In the genomic region with DNA sequence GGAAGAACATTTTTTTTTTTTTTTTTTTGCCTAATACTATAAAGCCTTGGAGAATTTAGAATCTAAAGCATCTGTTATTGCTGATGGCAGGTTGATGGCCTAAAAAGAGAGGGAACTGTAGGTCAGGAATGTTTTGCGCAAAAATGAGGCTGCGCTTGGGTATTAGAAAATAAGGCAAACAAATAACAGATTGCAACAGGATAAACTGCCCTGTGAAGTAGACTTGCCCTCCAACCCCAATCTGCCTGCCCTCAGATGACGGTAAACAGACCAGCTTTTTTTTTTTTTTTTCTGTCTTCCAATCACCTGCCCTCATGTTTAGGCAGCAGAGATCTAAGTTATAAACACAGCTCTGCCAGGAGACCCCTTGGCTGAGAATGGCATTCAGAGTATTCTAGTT, we compare ENCODE assay signal across 1 cellular context.
TF ChIP-seq lines count a peak whose summit lies in the region.

No MANE protein-coding gene starts in this region.

TF ChIP-seq in HepG2, 621 proteins besides CTCF, POLR2A, EP300 and RAD21 (continued from another document and continues in another):
- TF ChIP-seq, protein P1, sequence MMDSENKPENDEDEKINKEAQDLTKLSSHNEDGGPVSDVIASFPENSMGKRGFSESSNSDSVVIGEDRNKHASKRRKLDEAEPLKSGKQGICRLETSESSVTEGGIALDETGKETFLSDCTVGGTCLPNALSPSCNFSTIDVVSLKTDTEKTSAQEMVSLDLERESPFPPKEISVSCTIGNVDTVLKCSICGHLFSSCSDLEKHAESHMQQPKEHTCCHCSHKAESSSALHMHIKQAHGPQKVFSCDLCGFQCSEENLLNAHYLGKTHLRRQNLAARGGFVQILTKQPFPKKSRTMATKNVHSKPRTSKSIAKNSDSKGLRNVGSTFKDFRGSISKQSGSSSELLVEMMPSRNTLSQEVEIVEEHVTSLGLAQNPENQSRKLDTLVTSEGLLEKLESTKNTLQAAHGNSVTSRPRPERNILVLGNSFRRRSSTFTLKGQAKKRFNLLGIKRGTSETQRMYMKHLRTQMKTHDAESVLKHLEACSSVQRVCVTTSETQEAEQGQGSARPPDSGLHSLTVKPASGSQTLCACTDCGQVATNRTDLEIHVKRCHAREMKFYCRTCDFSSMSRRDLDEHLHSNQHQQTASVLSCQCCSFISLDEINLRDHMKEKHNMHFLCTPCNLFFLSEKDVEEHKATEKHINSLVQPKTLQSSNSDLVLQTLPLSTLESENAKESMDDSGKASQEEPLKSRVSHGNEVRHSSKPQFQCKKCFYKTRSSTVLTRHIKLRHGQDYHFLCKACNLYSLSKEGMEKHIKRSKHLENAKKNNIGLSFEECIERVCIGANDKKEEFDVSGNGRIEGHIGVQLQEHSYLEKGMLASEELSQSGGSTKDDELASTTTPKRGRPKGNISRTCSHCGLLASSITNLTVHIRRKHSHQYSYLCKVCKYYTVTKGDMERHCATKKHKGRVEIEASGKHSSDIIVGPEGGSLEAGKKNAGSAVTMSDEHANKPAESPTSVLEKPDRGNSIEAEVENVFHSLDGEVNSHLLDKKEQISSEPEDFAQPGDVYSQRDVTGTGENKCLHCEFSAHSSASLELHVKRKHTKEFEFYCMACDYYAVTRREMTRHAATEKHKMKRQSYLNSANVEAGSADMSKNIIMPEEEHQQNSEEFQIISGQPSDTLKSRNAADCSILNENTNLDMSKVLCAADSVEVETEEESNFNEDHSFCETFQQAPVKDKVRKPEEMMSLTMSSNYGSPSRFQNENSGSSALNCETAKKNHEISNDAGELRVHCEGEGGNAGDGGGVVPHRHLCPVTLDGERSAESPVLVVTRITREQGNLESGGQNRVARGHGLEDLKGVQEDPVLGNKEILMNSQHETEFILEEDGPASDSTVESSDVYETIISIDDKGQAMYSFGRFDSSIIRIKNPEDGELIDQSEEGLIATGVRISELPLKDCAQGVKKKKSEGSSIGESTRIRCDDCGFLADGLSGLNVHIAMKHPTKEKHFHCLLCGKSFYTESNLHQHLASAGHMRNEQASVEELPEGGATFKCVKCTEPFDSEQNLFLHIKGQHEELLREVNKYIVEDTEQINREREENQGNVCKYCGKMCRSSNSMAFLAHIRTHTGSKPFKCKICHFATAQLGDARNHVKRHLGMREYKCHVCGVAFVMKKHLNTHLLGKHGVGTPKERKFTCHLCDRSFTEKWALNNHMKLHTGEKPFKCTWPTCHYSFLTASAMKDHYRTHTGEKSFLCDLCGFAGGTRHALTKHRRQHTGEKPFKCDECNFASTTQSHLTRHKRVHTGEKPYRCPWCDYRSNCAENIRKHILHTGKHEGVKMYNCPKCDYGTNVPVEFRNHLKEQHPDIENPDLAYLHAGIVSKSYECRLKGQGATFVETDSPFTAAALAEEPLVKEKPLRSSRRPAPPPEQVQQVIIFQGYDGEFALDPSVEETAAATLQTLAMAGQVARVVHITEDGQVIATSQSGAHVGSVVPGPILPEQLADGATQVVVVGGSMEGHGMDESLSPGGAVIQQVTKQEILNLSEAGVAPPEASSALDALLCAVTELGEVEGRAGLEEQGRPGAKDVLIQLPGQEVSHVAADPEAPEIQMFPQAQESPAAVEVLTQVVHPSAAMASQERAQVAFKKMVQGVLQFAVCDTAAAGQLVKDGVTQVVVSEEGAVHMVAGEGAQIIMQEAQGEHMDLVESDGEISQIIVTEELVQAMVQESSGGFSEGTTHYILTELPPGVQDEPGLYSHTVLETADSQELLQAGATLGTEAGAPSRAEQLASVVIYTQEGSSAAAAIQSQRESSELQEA (CRISPR knock-in tag; IDR thresholded peaks at IDR 0.05; ENCODE audit: not compliant biosample characterization), result no peak
- TF ChIP-seq CHD2 (IDR thresholded peaks at IDR 0.05; ENCODE audit: low read depth, low read length), result no peak
- TF ChIP-seq SRSF1 (optimal IDR thresholded peaks at IDR 0.05; ENCODE audit: low read depth, low read length), result no peak
- TF ChIP-seq NFRKB (IDR thresholded peaks at IDR 0.05), result no peak
- TF ChIP-seq, protein P2, sequence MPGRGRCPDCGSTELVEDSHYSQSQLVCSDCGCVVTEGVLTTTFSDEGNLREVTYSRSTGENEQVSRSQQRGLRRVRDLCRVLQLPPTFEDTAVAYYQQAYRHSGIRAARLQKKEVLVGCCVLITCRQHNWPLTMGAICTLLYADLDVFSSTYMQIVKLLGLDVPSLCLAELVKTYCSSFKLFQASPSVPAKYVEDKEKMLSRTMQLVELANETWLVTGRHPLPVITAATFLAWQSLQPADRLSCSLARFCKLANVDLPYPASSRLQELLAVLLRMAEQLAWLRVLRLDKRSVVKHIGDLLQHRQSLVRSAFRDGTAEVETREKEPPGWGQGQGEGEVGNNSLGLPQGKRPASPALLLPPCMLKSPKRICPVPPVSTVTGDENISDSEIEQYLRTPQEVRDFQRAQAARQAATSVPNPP (CRISPR knock-in tag; IDR thresholded peaks at IDR 0.05), result no peak
- 0 out of 2 replicates have a peak, but pooled peaks have one; percentile 28 for TF ChIP-seq ZNF329 (CRISPR knock-in tag; IDR thresholded peaks at IDR 0.05; ENCODE audit: low read depth)
- TF ChIP-seq RFXANK (CRISPR knock-in tag; IDR thresholded peaks at IDR 0.05), result no peak
- TF ChIP-seq, protein P3, sequence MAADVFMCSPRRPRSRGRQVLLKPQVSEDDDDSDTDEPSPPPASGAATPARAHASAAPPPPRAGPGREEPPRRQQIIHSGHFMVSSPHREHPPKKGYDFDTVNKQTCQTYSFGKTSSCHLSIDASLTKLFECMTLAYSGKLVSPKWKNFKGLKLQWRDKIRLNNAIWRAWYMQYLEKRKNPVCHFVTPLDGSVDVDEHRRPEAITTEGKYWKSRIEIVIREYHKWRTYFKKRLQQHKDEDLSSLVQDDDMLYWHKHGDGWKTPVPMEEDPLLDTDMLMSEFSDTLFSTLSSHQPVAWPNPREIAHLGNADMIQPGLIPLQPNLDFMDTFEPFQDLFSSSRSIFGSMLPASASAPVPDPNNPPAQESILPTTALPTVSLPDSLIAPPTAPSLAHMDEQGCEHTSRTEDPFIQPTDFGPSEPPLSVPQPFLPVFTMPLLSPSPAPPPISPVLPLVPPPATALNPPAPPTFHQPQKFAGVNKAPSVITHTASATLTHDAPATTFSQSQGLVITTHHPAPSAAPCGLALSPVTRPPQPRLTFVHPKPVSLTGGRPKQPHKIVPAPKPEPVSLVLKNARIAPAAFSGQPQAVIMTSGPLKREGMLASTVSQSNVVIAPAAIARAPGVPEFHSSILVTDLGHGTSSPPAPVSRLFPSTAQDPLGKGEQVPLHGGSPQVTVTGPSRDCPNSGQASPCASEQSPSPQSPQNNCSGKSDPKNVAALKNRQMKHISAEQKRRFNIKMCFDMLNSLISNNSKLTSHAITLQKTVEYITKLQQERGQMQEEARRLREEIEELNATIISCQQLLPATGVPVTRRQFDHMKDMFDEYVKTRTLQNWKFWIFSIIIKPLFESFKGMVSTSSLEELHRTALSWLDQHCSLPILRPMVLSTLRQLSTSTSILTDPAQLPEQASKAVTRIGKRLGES (CRISPR knock-in tag; IDR thresholded peaks at IDR 0.05; ENCODE audit: borderline replicate concordance), result no peak
- TF ChIP-seq, protein P4, sequence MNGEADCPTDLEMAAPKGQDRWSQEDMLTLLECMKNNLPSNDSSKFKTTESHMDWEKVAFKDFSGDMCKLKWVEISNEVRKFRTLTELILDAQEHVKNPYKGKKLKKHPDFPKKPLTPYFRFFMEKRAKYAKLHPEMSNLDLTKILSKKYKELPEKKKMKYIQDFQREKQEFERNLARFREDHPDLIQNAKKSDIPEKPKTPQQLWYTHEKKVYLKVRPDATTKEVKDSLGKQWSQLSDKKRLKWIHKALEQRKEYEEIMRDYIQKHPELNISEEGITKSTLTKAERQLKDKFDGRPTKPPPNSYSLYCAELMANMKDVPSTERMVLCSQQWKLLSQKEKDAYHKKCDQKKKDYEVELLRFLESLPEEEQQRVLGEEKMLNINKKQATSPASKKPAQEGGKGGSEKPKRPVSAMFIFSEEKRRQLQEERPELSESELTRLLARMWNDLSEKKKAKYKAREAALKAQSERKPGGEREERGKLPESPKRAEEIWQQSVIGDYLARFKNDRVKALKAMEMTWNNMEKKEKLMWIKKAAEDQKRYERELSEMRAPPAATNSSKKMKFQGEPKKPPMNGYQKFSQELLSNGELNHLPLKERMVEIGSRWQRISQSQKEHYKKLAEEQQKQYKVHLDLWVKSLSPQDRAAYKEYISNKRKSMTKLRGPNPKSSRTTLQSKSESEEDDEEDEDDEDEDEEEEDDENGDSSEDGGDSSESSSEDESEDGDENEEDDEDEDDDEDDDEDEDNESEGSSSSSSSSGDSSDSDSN (CRISPR knock-in tag; IDR thresholded peaks at IDR 0.05), result no peak
- TF ChIP-seq ZNF841 (CRISPR knock-in tag; IDR thresholded peaks at IDR 0.05; ENCODE audit: borderline replicate concordance), result no peak
- TF ChIP-seq ZMYM2 (CRISPR knock-in tag; IDR thresholded peaks at IDR 0.05), result no peak
- TF ChIP-seq PRPF4 (IDR thresholded peaks at IDR 0.05; ENCODE audit: low read depth, low read length, poor library complexity, severe bottlenecking), result no peak
- TF ChIP-seq ZNF3 (CRISPR knock-in tag; IDR thresholded peaks at IDR 0.05), result no peak
- 0 out of 2 replicates have a peak, but pooled peaks have one; percentile 31 for TF ChIP-seq FOXK2 (IDR thresholded peaks at IDR 0.05)
- TF ChIP-seq ZSCAN12 (CRISPR knock-in tag; IDR thresholded peaks at IDR 0.05), result no peak
- TF ChIP-seq, protein P5, sequence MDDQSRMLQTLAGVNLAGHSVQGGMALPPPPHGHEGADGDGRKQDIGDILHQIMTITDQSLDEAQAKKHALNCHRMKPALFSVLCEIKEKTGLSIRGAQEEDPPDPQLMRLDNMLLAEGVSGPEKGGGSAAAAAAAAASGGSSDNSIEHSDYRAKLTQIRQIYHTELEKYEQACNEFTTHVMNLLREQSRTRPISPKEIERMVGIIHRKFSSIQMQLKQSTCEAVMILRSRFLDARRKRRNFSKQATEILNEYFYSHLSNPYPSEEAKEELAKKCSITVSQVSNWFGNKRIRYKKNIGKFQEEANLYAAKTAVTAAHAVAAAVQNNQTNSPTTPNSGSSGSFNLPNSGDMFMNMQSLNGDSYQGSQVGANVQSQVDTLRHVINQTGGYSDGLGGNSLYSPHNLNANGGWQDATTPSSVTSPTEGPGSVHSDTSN (CRISPR knock-in tag; IDR thresholded peaks at IDR 0.05; ENCODE audit: borderline replicate concordance), result no peak
- TF ChIP-seq NFKB2 (CRISPR knock-in tag; IDR thresholded peaks at IDR 0.05; ENCODE audit: borderline replicate concordance), result no peak
- TF ChIP-seq SAFB2 (CRISPR knock-in tag; IDR thresholded peaks at IDR 0.05; ENCODE audit: borderline replicate concordance, low read depth), result no peak
- no peak for TF ChIP-seq ATRX (CRISPR knock-in tag; IDR thresholded peaks at IDR 0.05; ENCODE audit: borderline replicate concordance)
- 0 out of 2 replicates have a peak, but pooled peaks have one; percentile 36 for TF ChIP-seq ZNF160 (CRISPR knock-in tag; IDR thresholded peaks at IDR 0.05)
- no peak for TF ChIP-seq STAT5B (CRISPR knock-in tag; IDR thresholded peaks at IDR 0.05)
- no peak for TF ChIP-seq FOSL1 (CRISPR knock-in tag; IDR thresholded peaks at IDR 0.05; ENCODE audit: borderline replicate concordance)
- no peak for TF ChIP-seq ARNT (IDR thresholded peaks at IDR 0.05)
- TF ChIP-seq, protein P6, sequence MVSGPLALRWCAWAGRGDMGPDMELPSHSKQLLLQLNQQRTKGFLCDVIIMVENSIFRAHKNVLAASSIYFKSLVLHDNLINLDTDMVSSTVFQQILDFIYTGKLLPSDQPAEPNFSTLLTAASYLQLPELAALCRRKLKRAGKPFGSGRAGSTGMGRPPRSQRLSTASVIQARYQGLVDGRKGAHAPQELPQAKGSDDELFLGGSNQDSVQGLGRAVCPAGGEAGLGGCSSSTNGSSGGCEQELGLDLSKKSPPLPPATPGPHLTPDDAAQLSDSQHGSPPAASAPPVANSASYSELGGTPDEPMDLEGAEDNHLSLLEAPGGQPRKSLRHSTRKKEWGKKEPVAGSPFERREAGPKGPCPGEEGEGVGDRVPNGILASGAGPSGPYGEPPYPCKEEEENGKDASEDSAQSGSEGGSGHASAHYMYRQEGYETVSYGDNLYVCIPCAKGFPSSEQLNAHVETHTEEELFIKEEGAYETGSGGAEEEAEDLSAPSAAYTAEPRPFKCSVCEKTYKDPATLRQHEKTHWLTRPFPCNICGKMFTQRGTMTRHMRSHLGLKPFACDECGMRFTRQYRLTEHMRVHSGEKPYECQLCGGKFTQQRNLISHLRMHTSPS (CRISPR knock-in tag; IDR thresholded peaks at IDR 0.05; ENCODE audit: low read depth), result peak; percentile 64; the same call in 1 of the 2 replicates
- no peak for TF ChIP-seq ZNF564 (CRISPR knock-in tag; IDR thresholded peaks at IDR 0.05)
- TF ChIP-seq EHMT2 (IDR thresholded peaks at IDR 0.05; ENCODE audit: borderline replicate concordance, low read depth, low read length), result no peak
- no peak for TF ChIP-seq EED (CRISPR knock-in tag; IDR thresholded peaks at IDR 0.05)
- TF ChIP-seq RBAK (CRISPR knock-in tag; IDR thresholded peaks at IDR 0.05), result no peak
- no peak for TF ChIP-seq RORA (CRISPR knock-in tag; IDR thresholded peaks at IDR 0.05)
- TF ChIP-seq, protein P7, sequence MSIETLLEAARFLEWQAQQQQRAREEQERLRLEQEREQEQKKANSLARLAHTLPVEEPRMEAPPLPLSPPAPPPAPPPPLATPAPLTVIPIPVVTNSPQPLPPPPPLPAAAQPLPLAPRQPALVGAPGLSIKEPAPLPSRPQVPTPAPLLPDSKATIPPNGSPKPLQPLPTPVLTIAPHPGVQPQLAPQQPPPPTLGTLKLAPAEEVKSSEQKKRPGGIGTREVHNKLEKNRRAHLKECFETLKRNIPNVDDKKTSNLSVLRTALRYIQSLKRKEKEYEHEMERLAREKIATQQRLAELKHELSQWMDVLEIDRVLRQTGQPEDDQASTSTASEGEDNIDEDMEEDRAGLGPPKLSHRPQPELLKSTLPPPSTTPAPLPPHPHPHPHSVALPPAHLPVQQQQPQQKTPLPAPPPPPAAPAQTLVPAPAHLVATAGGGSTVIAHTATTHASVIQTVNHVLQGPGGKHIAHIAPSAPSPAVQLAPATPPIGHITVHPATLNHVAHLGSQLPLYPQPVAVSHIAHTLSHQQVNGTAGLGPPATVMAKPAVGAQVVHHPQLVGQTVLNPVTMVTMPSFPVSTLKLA (IDR thresholded peaks at IDR 0.05), result no peak
- TF ChIP-seq, protein P8, sequence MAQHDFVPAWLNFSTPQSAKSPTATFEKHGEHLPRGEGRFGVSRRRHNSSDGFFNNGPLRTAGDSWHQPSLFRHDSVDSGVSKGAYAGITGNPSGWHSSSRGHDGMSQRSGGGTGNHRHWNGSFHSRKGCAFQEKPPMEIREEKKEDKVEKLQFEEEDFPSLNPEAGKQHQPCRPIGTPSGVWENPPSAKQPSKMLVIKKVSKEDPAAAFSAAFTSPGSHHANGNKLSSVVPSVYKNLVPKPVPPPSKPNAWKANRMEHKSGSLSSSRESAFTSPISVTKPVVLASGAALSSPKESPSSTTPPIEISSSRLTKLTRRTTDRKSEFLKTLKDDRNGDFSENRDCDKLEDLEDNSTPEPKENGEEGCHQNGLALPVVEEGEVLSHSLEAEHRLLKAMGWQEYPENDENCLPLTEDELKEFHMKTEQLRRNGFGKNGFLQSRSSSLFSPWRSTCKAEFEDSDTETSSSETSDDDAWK (CRISPR knock-in tag; IDR thresholded peaks at IDR 0.05), result no peak
